Comparison of ENCODE assay signal across 8 cellular contexts in the genomic region with DNA sequence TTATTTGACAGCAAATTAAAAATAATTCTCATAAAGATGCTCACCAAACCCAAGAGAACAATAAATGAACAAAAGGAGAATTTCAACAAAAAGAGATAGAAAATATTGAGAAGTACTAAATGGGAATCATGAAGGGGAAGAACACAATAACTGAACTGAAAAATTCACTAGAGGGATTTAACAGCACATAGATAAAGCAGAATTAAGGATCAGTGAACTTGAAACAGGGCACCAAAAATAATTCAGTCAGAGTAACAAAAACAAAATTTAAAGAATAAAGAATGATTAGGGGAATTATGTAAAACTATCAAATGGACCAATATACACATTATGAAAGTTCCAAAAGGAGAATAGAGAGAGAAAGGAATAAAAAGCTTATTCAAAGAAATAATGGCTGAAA. TPM values are rescaled to one million over a fixed set of nuclear protein-coding genes. Genes with fewer than 3 reads are reported as not detected.
"Had no signal": no experiment of that assay in that cellular context is flagged by ENCODE, and none has a peak within 500 bp of the region (broad histone marks: within the 10 kb centered on the region; RNA-seq: fewer than 3 reads in every experiment).

No MANE protein-coding gene starts in this region.

- H3K27ac Mint-ChIP-seq: IgD-negative memory B cell had no signal

- DNase-seq: IMR-90, KBM-7 had no signal

- H3K27ac ChIP-seq: HL-60 had no signal

- H3K4me3 Mint-ChIP-seq: IgD-negative memory B cell had no signal

- ATAC-seq: HepG2, K562 had no signal

- H3K4me3 ChIP-seq: K562 had no signal

RNA-seq across cellular contexts. Expression of a gene that starts 7.8 kb away (rescaled TPM):
- total RNA-seq: HepG2, HT-29, HT1080, IMR-90, K562 had no signal
- polyA plus RNA-seq: HepG2, IgD-negative memory B cell, IMR-90, K562 had no signal
